In the genomic region with DNA sequence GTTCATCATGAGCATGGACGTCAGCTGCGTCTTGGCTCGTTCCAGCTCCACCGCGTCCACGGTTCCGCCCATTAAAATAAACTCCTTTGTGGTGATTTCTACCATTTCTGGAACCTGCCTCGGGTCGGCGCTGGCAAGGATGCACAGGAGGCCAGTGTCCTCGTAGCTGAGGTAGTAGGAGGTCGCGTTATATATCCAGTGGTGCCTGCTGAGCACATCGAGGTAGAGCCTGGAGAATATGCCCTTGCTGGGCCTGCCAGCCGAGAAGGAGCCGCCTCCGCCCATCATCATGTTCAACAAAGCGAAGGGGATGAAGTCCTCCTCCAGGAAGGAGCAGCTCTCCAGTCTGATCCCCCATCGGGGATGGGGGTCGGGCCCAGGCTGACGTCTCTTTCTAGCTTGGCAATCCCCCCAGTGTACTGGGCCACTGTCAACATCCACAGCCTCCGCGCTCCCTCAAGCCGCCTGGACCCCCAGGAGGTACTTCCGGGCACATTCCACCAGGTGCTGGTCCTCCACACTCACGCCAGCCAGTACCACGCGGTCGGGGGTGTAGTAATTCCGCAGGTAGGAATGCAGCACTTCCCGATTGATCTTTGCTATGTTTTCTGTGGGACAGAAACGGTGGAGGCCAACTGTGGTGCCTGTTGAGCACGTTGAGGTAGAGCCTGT, we compare ENCODE assay signal across 15 cellular contexts.
DNase-seq lines count a peak whose midpoint lies in the region; ATAC-seq, FAIRE-seq and TF ChIP-seq lines count a peak whose summit lies in the region.
"Had no signal": no experiment of that assay in that cellular context is flagged by ENCODE, and none has a peak within 500 bp of the region (broad histone marks: within the 10 kb centered on the region; RNA-seq: fewer than 3 reads in every experiment).

No MANE protein-coding gene starts in this region.

- H2AFZ ChIP-seq in K562 (ENCODE audit: low read depth, low read length), result peak overlapping the region; percentile 55

- no peaks in the 10 kb centered on the region for H4K20me1 ChIP-seq in K562 (replicated peaks; ENCODE audit: control insufficient read depth, insufficient read depth, low read length)
- H4K20me1 ChIP-seq: BLaER1 had no signal

- H3K9me1 ChIP-seq in K562 (ENCODE audit: control insufficient read depth, insufficient read depth, low read length), result no peaks in the 10 kb centered on the region

- H3K27ac ChIP-seq in K562 (ENCODE audit: extremely low read depth, low read depth, low read length) (peak overlapping the region; percentile 58), kidney (ENCODE audit: low read depth in 2 of 2, low read length in 2 of 2) (no peak overlapping the region), sigmoid colon (no peak overlapping the region)
- H3K27ac ChIP-seq: BLaER1 had no signal

- TF ChIP-seq CTCF in GM13976 (IDR thresholded peaks at IDR 0.05; ENCODE audit: borderline replicate concordance, control extremely low read depth, extremely low read depth, insufficient read depth, missing control alignments), result no peak
- no peak for TF ChIP-seq CTCF in K562 (IDR thresholded peaks at IDR 0.05 in 2 of 3, conservative IDR thresholded peaks at IDR 0.05 in 1 of 3; ENCODE audit: insufficient read depth in 2 of 3, low read depth in 1 of 3, low read length in 3 of 3)
- no peak for TF ChIP-seq CTCF in kidney (IDR thresholded peaks at IDR 0.05; ENCODE audit: borderline replicate concordance, extremely low read depth, insufficient read depth)
- no peak for TF ChIP-seq CTCF in sigmoid colon (IDR thresholded peaks at IDR 0.05)

- peak overlapping the region; percentile 35 for H3K4me3 ChIP-seq in K562
- no peak overlapping the region for H3K4me3 ChIP-seq in kidney (ENCODE audit: low read length in 2 of 2)
- H3K4me3 ChIP-seq in sigmoid colon, result no peak overlapping the region
- H3K4me3 ChIP-seq: BLaER1, GM23338 had no signal

- TF ChIP-seq EP300 in K562 (IDR thresholded peaks at IDR 0.05; ENCODE audit: low read length) (no peak), sigmoid colon (IDR thresholded peaks at IDR 0.05) (no peak)

- H3K4me2 ChIP-seq in K562 (ENCODE audit: insufficient read depth, low read length), result peak overlapping the region; percentile 61
- H3K4me2 ChIP-seq: BLaER1, GM23338 had no signal

- H3K9ac ChIP-seq in K562 (ENCODE audit: insufficient read depth in 1 of 2, low read depth in 2 of 2, low read length in 2 of 2) (peak overlapping the region; percentile 43 to 76), kidney (ENCODE audit: low read length in 2 of 2) (no peak overlapping the region)
- H3K9ac ChIP-seq: BLaER1 had no signal

- no TSS peak for BruUV-seq in K562 (replicated peaks; lab: Mats Ljungman, UMichigan)

- H3K4me1 ChIP-seq in K562 (replicated peaks in 1 of 2; ENCODE audit: control insufficient read depth in 2 of 2, insufficient read depth in 2 of 2, low read length in 2 of 2), result no peaks in the 10 kb centered on the region
- H3K4me1 ChIP-seq in kidney (ENCODE audit: control insufficient read depth in 1 of 2, insufficient read depth in 1 of 2, low read depth in 1 of 2, low read length in 2 of 2), result no peaks in the 10 kb centered on the region
- H3K4me1 ChIP-seq in sigmoid colon, result no peaks in the 10 kb centered on the region
- H3K4me1 ChIP-seq: BLaER1 had no signal

- under 1% methylated on average over 33 of the region's 33 CpGs for WGBS in K562 (ENCODE audit: insufficient coverage, low coverage, missing lambda C conversion rate)
- WGBS in sigmoid colon, 2 donors, result 96% methylated on average over 33 of the region's 33 CpGs

- peaks cover 41% of the 10 kb centered on the region for H3K79me2 ChIP-seq in K562 (ENCODE audit: control insufficient read depth, insufficient read depth, low read length)

- no peak for FAIRE-seq in K562 (lab: Jason Lieb, UNC)
- FAIRE-seq in kidney (lab: Jason Lieb, UNC), result no peak
- no peak for FAIRE-seq in HTR-8/SVneo (lab: Jason Lieb, UNC)
- FAIRE-seq: GM18507 had no signal

- H3K9me3 ChIP-seq in K562 (replicated peaks; ENCODE audit: control insufficient read depth, insufficient read depth, low read depth, low read length) (no peaks in the 10 kb centered on the region), kidney (ENCODE audit: control insufficient read depth in 1 of 2, low read length in 2 of 2) (peaks cover 0 to 4% of the 10 kb centered on the region in 2 donors), sigmoid colon (no peaks in the 10 kb centered on the region)

- POLR2A ChIA-PET in K562 (lab: Yijun Ruan, JAX), result no interaction called here

- ATAC-seq in K562 (peak; percentile 36), HG03439 (IDR thresholded peaks at IDR 0.05; ENCODE audit: unreplicated experiment) (no peak), HG02938 (IDR thresholded peaks at IDR 0.05; ENCODE audit: unreplicated experiment) (no peak)
- ATAC-seq: GM23338 had no signal

- DNase-seq in GM13976 (ENCODE audit: low spot score), result peak; percentile 10
- peak in 1 of 4 experiments; percentile 4 for DNase-seq in K562 (ENCODE audit: extremely low read depth in 1 of 4, low spot score in 3 of 4)
- DNase-seq in kidney, result peak; percentile 52
- peak; percentile 55 for DNase-seq in sigmoid colon
- DNase-seq in G401 (ENCODE audit: low spot score), result no peak
- DNase-seq in HTR-8/SVneo (ENCODE audit: insufficient read length, low spot score), result no peak
- DNase-seq: 8988T, AML-193, DMS53, H9 had no signal

- TF ChIP-seq RAD21 in K562 (CRISPR knock-in tag; conservative IDR thresholded peaks at IDR 0.05 in 1 of 2, IDR thresholded peaks at IDR 0.05 in 1 of 2), result no peak

- CTCF ChIA-PET in K562 (lab: Yijun Ruan, JAX; ENCODE audit: low intra/inter-chr PET ratio), result no interaction called here

- in situ Hi-C loops in GM13976 (cut with MboI; ENCODE audit: low sequenced_read_pairs, unreplicated experiment), result no loop called here
- in situ Hi-C loops in K562 (cut with MboI), result no loop called here
- in situ Hi-C loops in G401 (cut with HindIII; ENCODE audit: low sequenced_read_pairs), result no loop called here

- no peaks in the 10 kb centered on the region for H3K27me3 ChIP-seq in K562 (ENCODE audit: control insufficient read depth in 2 of 2, insufficient read depth in 2 of 2, low read length in 2 of 2)
- H3K27me3 ChIP-seq in sigmoid colon, result no peaks in the 10 kb centered on the region
- H3K27me3 ChIP-seq: BLaER1 had no signal

- TF ChIP-seq POLR2A in K562 (conservative IDR thresholded peaks at IDR 0.05) (no peak), sigmoid colon (IDR thresholded peaks at IDR 0.05) (no peak)

- intact Hi-C loops in K562 (cut with micrococcal nuclease), result no loop called here
- intact Hi-C loops in kidney (cut with DNase I), result no loop called here
- intact Hi-C loops in sigmoid colon (cut with DNase I), result no loop called here

- H3K36me3 ChIP-seq in K562 (ENCODE audit: control insufficient read depth, insufficient read depth, low read length), result no peaks in the 10 kb centered on the region
- H3K36me3 ChIP-seq in kidney (ENCODE audit: control insufficient read depth in 1 of 2, insufficient read depth in 2 of 2, low read length in 2 of 2), result no peaks in the 10 kb centered on the region
- H3K36me3 ChIP-seq in sigmoid colon, result no peaks in the 10 kb centered on the region
- H3K36me3 ChIP-seq: BLaER1 had no signal

TF ChIP-seq in K562, 482 proteins besides CTCF, POLR2A, EP300 and RAD21 (continues in another document):
- TF ChIP-seq, protein P1, sequence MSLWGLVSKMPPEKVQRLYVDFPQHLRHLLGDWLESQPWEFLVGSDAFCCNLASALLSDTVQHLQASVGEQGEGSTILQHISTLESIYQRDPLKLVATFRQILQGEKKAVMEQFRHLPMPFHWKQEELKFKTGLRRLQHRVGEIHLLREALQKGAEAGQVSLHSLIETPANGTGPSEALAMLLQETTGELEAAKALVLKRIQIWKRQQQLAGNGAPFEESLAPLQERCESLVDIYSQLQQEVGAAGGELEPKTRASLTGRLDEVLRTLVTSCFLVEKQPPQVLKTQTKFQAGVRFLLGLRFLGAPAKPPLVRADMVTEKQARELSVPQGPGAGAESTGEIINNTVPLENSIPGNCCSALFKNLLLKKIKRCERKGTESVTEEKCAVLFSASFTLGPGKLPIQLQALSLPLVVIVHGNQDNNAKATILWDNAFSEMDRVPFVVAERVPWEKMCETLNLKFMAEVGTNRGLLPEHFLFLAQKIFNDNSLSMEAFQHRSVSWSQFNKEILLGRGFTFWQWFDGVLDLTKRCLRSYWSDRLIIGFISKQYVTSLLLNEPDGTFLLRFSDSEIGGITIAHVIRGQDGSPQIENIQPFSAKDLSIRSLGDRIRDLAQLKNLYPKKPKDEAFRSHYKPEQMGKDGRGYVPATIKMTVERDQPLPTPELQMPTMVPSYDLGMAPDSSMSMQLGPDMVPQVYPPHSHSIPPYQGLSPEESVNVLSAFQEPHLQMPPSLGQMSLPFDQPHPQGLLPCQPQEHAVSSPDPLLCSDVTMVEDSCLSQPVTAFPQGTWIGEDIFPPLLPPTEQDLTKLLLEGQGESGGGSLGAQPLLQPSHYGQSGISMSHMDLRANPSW (CRISPR knock-in tag; IDR thresholded peaks at IDR 0.05), result no peak
- 0 out of 2 replicates have a peak, but pooled peaks have one; percentile 22 for TF ChIP-seq RBFOX2 (IDR thresholded peaks at IDR 0.05; ENCODE audit: low read depth, low read length)
- no peak for TF ChIP-seq ERF (CRISPR knock-in tag; IDR thresholded peaks at IDR 0.05)
- TF ChIP-seq, protein P2, sequence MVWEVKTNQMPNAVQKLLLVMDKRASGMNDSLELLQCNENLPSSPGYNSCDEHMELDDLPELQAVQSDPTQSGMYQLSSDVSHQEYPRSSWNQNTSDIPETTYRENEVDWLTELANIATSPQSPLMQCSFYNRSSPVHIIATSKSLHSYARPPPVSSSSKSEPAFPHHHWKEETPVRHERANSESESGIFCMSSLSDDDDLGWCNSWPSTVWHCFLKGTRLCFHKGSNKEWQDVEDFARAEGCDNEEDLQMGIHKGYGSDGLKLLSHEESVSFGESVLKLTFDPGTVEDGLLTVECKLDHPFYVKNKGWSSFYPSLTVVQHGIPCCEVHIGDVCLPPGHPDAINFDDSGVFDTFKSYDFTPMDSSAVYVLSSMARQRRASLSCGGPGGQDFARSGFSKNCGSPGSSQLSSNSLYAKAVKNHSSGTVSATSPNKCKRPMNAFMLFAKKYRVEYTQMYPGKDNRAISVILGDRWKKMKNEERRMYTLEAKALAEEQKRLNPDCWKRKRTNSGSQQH (CRISPR knock-in tag; IDR thresholded peaks at IDR 0.05), result no peak
- TF ChIP-seq, protein P3, sequence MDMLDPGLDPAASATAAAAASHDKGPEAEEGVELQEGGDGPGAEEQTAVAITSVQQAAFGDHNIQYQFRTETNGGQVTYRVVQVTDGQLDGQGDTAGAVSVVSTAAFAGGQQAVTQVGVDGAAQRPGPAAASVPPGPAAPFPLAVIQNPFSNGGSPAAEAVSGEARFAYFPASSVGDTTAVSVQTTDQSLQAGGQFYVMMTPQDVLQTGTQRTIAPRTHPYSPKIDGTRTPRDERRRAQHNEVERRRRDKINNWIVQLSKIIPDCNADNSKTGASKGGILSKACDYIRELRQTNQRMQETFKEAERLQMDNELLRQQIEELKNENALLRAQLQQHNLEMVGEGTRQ (CRISPR knock-in tag; IDR thresholded peaks at IDR 0.05), result no peak
- 0 out of 2 replicates have a peak, but pooled peaks have one; percentile 5 for TF ChIP-seq POLR2G (IDR thresholded peaks at IDR 0.05; ENCODE audit: low read depth, low read length)

Comparison
In these comparisons a context has a peak if more than half of its experiments do, and no peak if none do; other contexts are left out.
1. DNase-seq: peak in GM13976 (single experiment), kidney (single experiment) and sigmoid colon (single experiment); none in G401 (single experiment) and HTR-8/SVneo (single experiment).
2. H3K9ac ChIP-seq: peak in K562 (2 of 2); none in kidney (0 of 2).